ENCODE assay signal across 8 cellular contexts in the genomic region with DNA sequence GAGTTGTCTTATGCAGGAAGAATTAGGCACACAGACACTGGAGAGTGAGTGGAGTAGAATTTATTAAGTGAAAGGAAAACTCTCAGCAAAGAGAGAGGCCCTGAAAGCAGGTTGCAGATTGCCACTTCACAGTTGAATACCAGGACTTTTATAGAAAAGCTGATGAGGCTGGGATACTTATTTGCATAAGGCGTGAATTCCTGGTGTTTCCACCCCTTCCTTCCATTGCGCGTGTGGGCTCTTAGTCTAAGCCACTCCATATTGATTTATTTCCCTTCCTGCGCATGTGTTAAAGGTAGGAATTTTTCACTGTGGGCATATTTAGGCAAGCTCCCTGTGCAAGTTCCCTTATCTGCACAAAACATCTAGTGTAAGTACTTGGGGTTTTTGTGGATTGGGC. TPM values are rescaled to one million over a fixed set of nuclear protein-coding genes. Genes with fewer than 3 reads are reported as not detected.
"Had no signal": no experiment of that assay in that cellular context is flagged by ENCODE, and none has a peak within 500 bp of the region (broad histone marks: within the 10 kb centered on the region; RNA-seq: fewer than 3 reads in every experiment).

No MANE protein-coding gene starts in this region.

RNA-seq across cellular contexts. Expression of a gene that starts 0.9 kb away (rescaled TPM):
- total RNA-seq: dermis microvascular lymphatic vessel endothelial cell; lung microvascular endothelial cell; natural killer cell; omental fat pad; sigmoid colon; T-helper 1 cell treated with Interleukin-12 subunit alpha and Interleukin-12 subunit beta and Interleukin-4 antibody, amounts not matched to agents 30 ng/mL and 1 ng/mL, for 36 hours; thyroid gland had no signal
- polyA plus RNA-seq: smooth muscle cell had no signal
